ENCODE assay signal across 23 cellular contexts in the genomic region with DNA sequence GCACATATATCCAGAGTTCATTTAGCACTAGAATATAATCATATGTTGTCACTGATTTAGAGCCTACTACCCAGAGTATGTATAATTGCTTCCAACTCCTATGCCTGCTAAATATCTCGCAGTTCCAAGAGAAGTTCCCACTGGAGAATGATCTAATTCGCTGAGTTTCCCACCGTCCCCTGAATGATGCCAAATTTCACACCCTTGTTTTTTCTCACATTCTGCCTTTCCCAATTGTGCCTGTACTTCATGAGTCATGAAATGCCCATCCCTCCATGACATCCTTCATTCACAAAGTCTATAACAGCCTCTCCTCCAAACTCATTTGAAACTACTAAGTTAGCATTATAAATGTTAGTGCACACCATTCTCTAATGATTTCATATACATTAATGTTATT.
DNase-seq lines count a peak whose midpoint lies in the region; ATAC-seq and TF ChIP-seq lines count a peak whose summit lies in the region.
"Had no signal": no experiment of that assay in that cellular context is flagged by ENCODE, and none has a peak within 500 bp of the region (broad histone marks: within the 10 kb centered on the region; RNA-seq: fewer than 3 reads in every experiment).

No MANE protein-coding gene starts in this region.

- no peaks in the 10 kb centered on the region for H3K79me2 ChIP-seq in MM.1S (ENCODE audit: low read length)

- H3K36me3 ChIP-seq in gastroesophageal sphincter (peaks cover 0 to 18% of the 10 kb centered on the region in 2 donors), neuronal stem cell (replicated peaks in 1 of 2; ENCODE audit: control insufficient read depth in 2 of 2, insufficient read depth in 2 of 2, low read length in 2 of 2) (peaks cover 0 to 54% of the 10 kb centered on the region in 2 donors), MM.1S (replicated peaks; ENCODE audit: insufficient read depth, low read length) (no peaks in the 10 kb centered on the region)
- H3K36me3 ChIP-seq: uterus had no signal

- H3K4me1 Mint-ChIP-seq in activated T-cell treated with anti-CD3 and anti-CD28 coated beads, Interleukin-2, amount 50 U/mL, for 72 hours (ENCODE audit: low read depth): peaks cover 27% of the 10 kb centered on the region
- peaks cover 31 to 44% (median 39%) of the 10 kb centered on the region in 3 donors for H3K4me1 Mint-ChIP-seq in T-cell

- TF ChIP-seq POLR2A in gastroesophageal sphincter (IDR thresholded peaks at IDR 0.05): no peak

- H3K4me3 ChIP-seq in gastroesophageal sphincter (no peak overlapping the region), neuronal stem cell (ENCODE audit: low read length in 2 of 2) (no peak overlapping the region), MM.1S (ENCODE audit: low read length) (no peak overlapping the region)
- H3K4me3 ChIP-seq: adrenal gland; BLaER1 treated with 17β-estradiol and CSF1 and Interleukin-3, amounts not matched to agents 10 nM and 100 nM; skin epidermis; uterus had no signal

- no peak for TF ChIP-seq CTCF in gastroesophageal sphincter (IDR thresholded peaks at IDR 0.05)
- TF ChIP-seq CTCF in MM.1S (IDR thresholded peaks at IDR 0.05; ENCODE audit: low read length): no peak

- H2BK12ac ChIP-seq in neuronal stem cell (ENCODE audit: low read length): no peak overlapping the region

- H2AK5ac ChIP-seq in neuronal stem cell (ENCODE audit: low read depth, low read length): no peak overlapping the region

- no peaks in the 10 kb centered on the region for H3F3A ChIP-seq in MM.1S (ENCODE audit: insufficient read depth, low read length)

- no peak overlapping the region for H3K23ac ChIP-seq in neuronal stem cell (ENCODE audit: low read depth, low read length, poor library complexity)

- no peak overlapping the region for H2BK5ac ChIP-seq in neuronal stem cell (ENCODE audit: low read length)

- H3K27ac ChIP-seq in gastroesophageal sphincter: no peak overlapping the region
- H3K27ac ChIP-seq in neuronal stem cell (replicated peaks; ENCODE audit: low read length): no peak overlapping the region
- H3K27ac ChIP-seq in MM.1S (ENCODE audit: low read length): no peak overlapping the region
- H3K27ac ChIP-seq: BLaER1 treated with 17β-estradiol and CSF1 and Interleukin-3, amounts not matched to agents 10 nM and 100 nM; skin epidermis had no signal

- no peak for DNase-seq in activated T-cell treated with anti-CD3 and anti-CD28 coated beads, Interleukin-2, amount 50 U/mL, for 72 hours
- DNase-seq in activated T-cell treated with anti-CD3 and anti-CD28 coated beads for 4 hours: no peak
- no peak for DNase-seq in T-cell
- no peak for DNase-seq in sciatic nerve (ENCODE audit: low spot score)
- DNase-seq in neuronal stem cell (ENCODE audit: low spot score): no peak
- no peak for DNase-seq in MM.1S
- DNase-seq: activated B cell treated with CpG ODN at 0.5 μM for 24 hours; adrenal gland; caudate nucleus; DMS153; NCI-H82; stimulated activated CD4-positive, alpha-beta T cell treated with anti-CD3 and anti-CD28 coated beads, Interleukin-2, amount 100 ng/mL, for 48 hours; substantia nigra; uterus had no signal

- no peak overlapping the region for H3K14ac ChIP-seq in neuronal stem cell (ENCODE audit: low read length)

- H3K4me1 ChIP-seq in gastroesophageal sphincter: no peaks in the 10 kb centered on the region
- H3K4me1 ChIP-seq in neuronal stem cell (ENCODE audit: control insufficient read depth in 2 of 2, insufficient read depth in 1 of 2, low read depth in 1 of 2, low read length in 2 of 2): no peaks in the 10 kb centered on the region
- H3K4me1 ChIP-seq in MM.1S (ENCODE audit: low read length): no peaks in the 10 kb centered on the region
- H3K4me1 ChIP-seq: BLaER1 treated with 17β-estradiol and CSF1 and Interleukin-3, amounts not matched to agents 10 nM and 100 nM; uterus had no signal

- CTCF ChIA-PET in T-cell (lab: Charles Lee): no interaction called here

- no peak overlapping the region for H3K18ac ChIP-seq in neuronal stem cell (ENCODE audit: low read length)

- H3K4me2 ChIP-seq in neuronal stem cell (ENCODE audit: insufficient read depth, low read length, poor library complexity, severe bottlenecking) (no peak overlapping the region), MM.1S (ENCODE audit: low read depth, low read length) (no peak overlapping the region)
- H3K4me2 ChIP-seq: BLaER1 treated with 17β-estradiol and CSF1 and Interleukin-3, amounts not matched to agents 10 nM and 100 nM had no signal

- H3K9me2 ChIP-seq in MM.1S (replicated peaks; ENCODE audit: insufficient read depth, low read length): no peaks in the 10 kb centered on the region

- H3K79me1 ChIP-seq in neuronal stem cell (ENCODE audit: low read depth, low read length): no peaks in the 10 kb centered on the region

- H3K27me3 Mint-ChIP-seq in activated T-cell treated with anti-CD3 and anti-CD28 coated beads, Interleukin-2, amount 50 U/mL, for 72 hours (ENCODE audit: low read depth): no peaks in the 10 kb centered on the region
- no peaks in the 10 kb centered on the region for H3K27me3 Mint-ChIP-seq in T-cell
- H3K27me3 Mint-ChIP-seq: activated B cell treated with CpG ODN at 0.5 μM for 24 hours had no signal

- no peak overlapping the region for H4K91ac ChIP-seq in neuronal stem cell (ENCODE audit: low read depth, low read length, poor library complexity)

- no peaks in the 10 kb centered on the region for H3K27me3 ChIP-seq in gastroesophageal sphincter
- no peaks in the 10 kb centered on the region for H3K27me3 ChIP-seq in neuronal stem cell (ENCODE audit: control insufficient read depth in 3 of 3, insufficient read depth in 3 of 3, low read depth in 1 of 3, low read length in 3 of 3)
- no peaks in the 10 kb centered on the region for H3K27me3 ChIP-seq in MM.1S (replicated peaks; ENCODE audit: insufficient read depth, low read length)
- H3K27me3 ChIP-seq: adrenal gland; BLaER1 treated with 17β-estradiol and CSF1 and Interleukin-3, amounts not matched to agents 10 nM and 100 nM; uterus had no signal

- H2AFZ ChIP-seq in neuronal stem cell (ENCODE audit: low read length) (no peak overlapping the region), MM.1S (ENCODE audit: low read length) (no peak overlapping the region)

- H3K4me3 Mint-ChIP-seq in activated T-cell treated with anti-CD3 and anti-CD28 coated beads, Interleukin-2, amount 50 U/mL, for 72 hours: no peak overlapping the region
- H3K4me3 Mint-ChIP-seq in T-cell: no peak overlapping the region
- H3K4me3 Mint-ChIP-seq: activated B cell treated with CpG ODN at 0.5 μM for 24 hours; T-helper 1 cell treated with Interleukin-12 subunit alpha and Interleukin-12 subunit beta and Interleukin-4 antibody, amounts not matched to agents 30 μg/mL and 1 μg/mL, for 36 hours had no signal

- POLR2A ChIA-PET in T-cell (lab: Charles Lee): interaction anchor here in 1 of 2 donors (0.6 kb wide), 1 partner anchor 289 kb away, joined by 7 read pairs; no protein-coding TSS in a partner anchor

- intact Hi-C loops in sciatic nerve (cut with DNase I): no loop called here

- 54 to 68% methylated on average over 3 of the region's 3 CpGs for WGBS in gastroesophageal sphincter (ENCODE audit: low coverage in 1 of 2), 2 donors
- WGBS in neuronal stem cell (ENCODE audit: extremely low coverage in 2 of 2, insufficient read length in 2 of 2, insufficient replicate concordance in 1 of 2), 2 donors: no CpG with 5 or more reads among the region's 3 CpGs

- no peaks in the 10 kb centered on the region for H4K20me1 ChIP-seq in MM.1S (ENCODE audit: insufficient read depth, low read length)
- H4K20me1 ChIP-seq: BLaER1 treated with 17β-estradiol and CSF1 and Interleukin-3, amounts not matched to agents 10 nM and 100 nM had no signal

- no peaks in the 10 kb centered on the region for H3K9me3 Mint-ChIP-seq in activated T-cell treated with anti-CD3 and anti-CD28 coated beads, Interleukin-2, amount 50 U/mL, for 72 hours
- no peaks in the 10 kb centered on the region for H3K9me3 Mint-ChIP-seq in T-cell
- H3K9me3 Mint-ChIP-seq: activated B cell treated with CpG ODN at 0.5 μM for 24 hours; activated T-helper 2 cell treated with anti-CD3 and anti-CD28 coated beads, Interferon-gamma antibody, Interleukin-2, Interleukin-4, amounts not matched to agents 10 μg/mL and 5 μg/mL and 100 μg/mL, durations not matched to agents 14 hours and 24 hours and 36 hours; T-helper 1 cell treated with Interleukin-12 subunit alpha and Interleukin-12 subunit beta and Interleukin-4 antibody, amounts not matched to agents 30 μg/mL and 1 μg/mL, for 36 hours had no signal

- no peak overlapping the region for H4K8ac ChIP-seq in neuronal stem cell (ENCODE audit: low read depth, low read length)

- no peak for ATAC-seq in activated T-cell treated with anti-CD3 and anti-CD28 coated beads, Interleukin-2, amount 50 U/mL, for 72 hours (replicated peaks in 1 of 2)
- ATAC-seq in T-cell (replicated peaks in 1 of 4): no peak
- peak; percentile 28 for ATAC-seq in gastroesophageal sphincter
- peak; percentile 84 for ATAC-seq in sciatic nerve
- no peak for ATAC-seq in GM21723 (IDR thresholded peaks at IDR 0.05; ENCODE audit: unreplicated experiment)
- ATAC-seq: esophagus mucosa, HCT116, HepG2 had no signal

- peaks cover 10 to 23% of the 10 kb centered on the region in 2 donors for H3K36me3 Mint-ChIP-seq in activated T-cell treated with anti-CD3 and anti-CD28 coated beads, Interleukin-2, amount 50 U/mL, for 72 hours (ENCODE audit: insufficient read depth in 2 of 2)
- peaks cover 33% of the 10 kb centered on the region for H3K36me3 Mint-ChIP-seq in T-cell

- H3K9me3 ChIP-seq in gastroesophageal sphincter (no peaks in the 10 kb centered on the region), neuronal stem cell (replicated peaks in 1 of 2; ENCODE audit: control insufficient read depth in 2 of 2, insufficient read depth in 1 of 2, low read depth in 1 of 2, low read length in 2 of 2) (no peaks in the 10 kb centered on the region), MM.1S (replicated peaks; ENCODE audit: insufficient read depth, low read length) (no peaks in the 10 kb centered on the region)
- H3K9me3 ChIP-seq: adrenal gland; BLaER1 treated with 17β-estradiol and CSF1 and Interleukin-3, amounts not matched to agents 10 nM and 100 nM; uterus had no signal

- no peak overlapping the region for H2BK15ac ChIP-seq in neuronal stem cell (ENCODE audit: low read length)

- H2BK120ac ChIP-seq in neuronal stem cell (ENCODE audit: low read depth, low read length): no peak overlapping the region

- H3K4ac ChIP-seq in neuronal stem cell (ENCODE audit: low read length): no peak overlapping the region

- TF ChIP-seq EP300 in gastroesophageal sphincter (IDR thresholded peaks at IDR 0.05): no peak

- peak overlapping the region; percentile 52 for H3K27ac Mint-ChIP-seq in activated T-cell treated with anti-CD3 and anti-CD28 coated beads, Interleukin-2, amount 50 U/mL, for 72 hours
- H3K27ac Mint-ChIP-seq in T-cell: peak overlapping the region; percentile 49 to 56
- H3K27ac Mint-ChIP-seq: activated B cell treated with CpG ODN at 0.5 μM for 24 hours; activated T-helper 2 cell treated with anti-CD3 and anti-CD28 coated beads, Interferon-gamma antibody, Interleukin-2, Interleukin-4, amounts not matched to agents 10 μg/mL and 5 μg/mL and 100 μg/mL, durations not matched to agents 14 hours and 24 hours and 36 hours; T-helper 1 cell treated with Interleukin-12 subunit alpha and Interleukin-12 subunit beta and Interleukin-4 antibody, amounts not matched to agents 30 μg/mL and 1 μg/mL, for 36 hours had no signal

- H3K9ac ChIP-seq in neuronal stem cell (ENCODE audit: low read depth, low read length, poor library complexity) (no peak overlapping the region), MM.1S (ENCODE audit: low read length) (no peak overlapping the region)
- H3K9ac ChIP-seq: BLaER1 treated with 17β-estradiol and CSF1 and Interleukin-3, amounts not matched to agents 10 nM and 100 nM had no signal

Comparison
In these comparisons a context has a peak if more than half of its experiments do, and no peak if none do; other contexts are left out.
1. ATAC-seq: peak in gastroesophageal sphincter (single experiment) and sciatic nerve (single experiment); none in activated T-cell treated with anti-CD3 and anti-CD28 coated beads, Interleukin-2, amount 50 U/mL, for 72 hours (0 of 2), T-cell (0 of 4) and GM21723 (single experiment).